ENCODE assay signal across 21 cellular contexts in genomic region chr3:23459915-23460546, GRCh38.
DNase-seq lines count a peak whose midpoint lies in the region; ATAC-seq and TF ChIP-seq lines count a peak whose summit lies in the region.
"Had no signal": no experiment of that assay in that cellular context is flagged by ENCODE, and none has a peak within 500 bp of the region (broad histone marks: within the 10 kb centered on the region; RNA-seq: fewer than 3 reads in every experiment).

No MANE protein-coding gene starts in this region.

- no peaks in the 10 kb centered on the region for H3K27me3 ChIP-seq in gastrocnemius medialis
- H3K27me3 ChIP-seq: SJSA1 had no signal

- no peaks in the 10 kb centered on the region for H3K36me3 ChIP-seq in gastrocnemius medialis
- H3K36me3 ChIP-seq: SJSA1 had no signal

- H3K27ac ChIP-seq in VCaP (peak overlapping the region; percentile 31), gastrocnemius medialis (peak overlapping the region in 3 of 4 donors; percentile 57 to 77 (median 64))
- H3K27ac ChIP-seq: RWPE1, SJSA1 had no signal

- peak; percentile 87 to 95 for ATAC-seq in left cardiac atrium
- ATAC-seq in gastrocnemius medialis = peak; percentile 87 to 93
- no peak for ATAC-seq in T-cell (replicated peaks in 1 of 4)
- ATAC-seq: GM23338, HCT116, K562, PC-3 had no signal

- no peak overlapping the region for H3K4me3 Mint-ChIP-seq in T-cell
- H3K4me3 Mint-ChIP-seq: B cell, GM23338 had no signal

- peaks cover 6 to 12% (median 11%) of the 10 kb centered on the region in 3 donors for H3K4me1 Mint-ChIP-seq in T-cell

- H3K4me1 ChIP-seq in gastrocnemius medialis = peaks cover 30 to 49% of the 10 kb centered on the region in 2 donors

- DNase-seq in NCI-H82 (lab: John Stamatoyannopoulos, UW) (peak; percentile 18), NCI-H82 treated with DMSO at 0.1 percent for 48 hours (lab: John Stamatoyannopoulos, UW; ENCODE audit: unreplicated experiment) (no peak), left cardiac atrium (peak; percentile 24), gastrocnemius medialis (peak; percentile 26 to 45), HUDEP-2 (lab: John Stamatoyannopoulos, UW; ENCODE audit: unreplicated experiment in 76 of 76) (no peak), T-cell (no peak), dedifferentiated amniotic fluid mesenchymal stem cell (ENCODE audit: extremely low spot score) (no peak)
- DNase-seq: 8988T, DMS153, GF-D8, NCI-H1105, NCI-H1694 treated with DMSO at 0.1 percent for 48 hours, NCI-H510A treated with DMSO at 0.1 percent for 48 hours, PC-3 had no signal

- intact Hi-C loops in left cardiac atrium (cut with DNase I) (no loop called here), gastrocnemius medialis (cut with DNase I; ENCODE audit: low total_unique reads) (no loop called here)

- no peak overlapping the region for H3K27ac Mint-ChIP-seq in T-cell
- H3K27ac Mint-ChIP-seq: B cell, GM23338 had no signal

- peaks cover 0 to 3% of the 10 kb centered on the region in 2 donors for H3K27me3 Mint-ChIP-seq in T-cell
- H3K27me3 Mint-ChIP-seq: B cell had no signal

- no peak for TF ChIP-seq POLR2A in gastrocnemius medialis (IDR thresholded peaks at IDR 0.05)

- in situ Hi-C loops in gastrocnemius medialis (cut with MboI; ENCODE audit: low sequenced_read_pairs in 4 of 4) = no loop called here

- H3K9me3 Mint-ChIP-seq in T-cell = peaks cover 0 to 10% (median 0%) of the 10 kb centered on the region in 3 donors

- no peak for TF ChIP-seq CTCF in VCaP (conservative IDR thresholded peaks at IDR 0.05)
- TF ChIP-seq CTCF in gastrocnemius medialis (IDR thresholded peaks at IDR 0.05 in 4 of 5, conservative IDR thresholded peaks at IDR 0.05 in 1 of 5) = no peak

- H3K36me3 Mint-ChIP-seq in T-cell = no peaks in the 10 kb centered on the region

- POLR2A ChIA-PET in T-cell (lab: Charles Lee) = no interaction called here

- H3K4me3 ChIP-seq in gastrocnemius medialis = peak overlapping the region in 3 of 4 donors; percentile 7 to 26 (median 11)
- H3K4me3 ChIP-seq: GM23338, K562, SJSA1 had no signal

- no peaks in the 10 kb centered on the region for H3K9me3 ChIP-seq in gastrocnemius medialis
- H3K9me3 ChIP-seq: SJSA1 had no signal

- CTCF ChIA-PET in T-cell (lab: Charles Lee) = no interaction called here

Comparison
In these comparisons a context has a peak if more than half of its experiments do, and no peak if none do; other contexts are left out.
1. DNase-seq: peak in NCI-H82 (single experiment), left cardiac atrium (single experiment) and gastrocnemius medialis (2 of 2); none in NCI-H82 treated with DMSO at 0.1 percent for 48 hours (single experiment), HUDEP-2 (0 of 76), T-cell (0 of 34) and dedifferentiated amniotic fluid mesenchymal stem cell (single experiment).
2. ATAC-seq: peak in left cardiac atrium (2 of 2) and gastrocnemius medialis (2 of 2); none in T-cell (0 of 4).